In genomic region chr18:3219621-3220335, GRCh38 we compare ENCODE assay signal across 15 cellular contexts. TPM values are rescaled to one million over a fixed set of nuclear protein-coding genes. Genes with fewer than 3 reads are reported as not detected.
DNase-seq lines count a peak whose midpoint lies in the region; FAIRE-seq and TF ChIP-seq lines count a peak whose summit lies in the region.
"Had no signal": no experiment of that assay in that cellular context is flagged by ENCODE, and none has a peak within 500 bp of the region (broad histone marks: within the 10 kb centered on the region; RNA-seq: fewer than 3 reads in every experiment).

Gene MYOM1, minus strand, starts transcription at chr18:3219968. Its CDS starts 4,745 bp downstream, at chr18:3215223.

- no peak within 1 kb of the TSS for H2BK20ac ChIP-seq in H1 (ENCODE audit: low read length)

- H4K8ac ChIP-seq in H1 (ENCODE audit: extremely low read depth, insufficient read depth, low read length) = no peak within 1 kb of the TSS

- no peak within 1 kb of the TSS for H2BK5ac ChIP-seq in H1 (ENCODE audit: low read depth, low read length)

- H4K5ac ChIP-seq in H1 (ENCODE audit: insufficient read length, low read depth, low read length) = no peak within 1 kb of the TSS

- no peak for TF ChIP-seq EP300 in H1 (IDR thresholded peaks at IDR 0.05; ENCODE audit: borderline replicate concordance in 1 of 2, low read depth in 2 of 2, low read length in 2 of 2)

- H3K18ac ChIP-seq in H1 (ENCODE audit: extremely low read depth, low read length) = no peak within 1 kb of the TSS

- H3K4me3 ChIP-seq in HEK293 (ENCODE audit: low read depth, low read length) = no peak within 1 kb of the TSS
- no peak within 1 kb of the TSS for H3K4me3 ChIP-seq in H1 (ENCODE audit: extremely low read depth in 1 of 4, insufficient read depth in 2 of 4, low read depth in 3 of 4, low read length in 4 of 4)
- peak within 1 kb of the TSS; percentile 58 for H3K4me3 ChIP-seq in rectal smooth muscle tissue (ENCODE audit: low read length)
- H3K4me3 ChIP-seq: skin epidermis had no signal

- DNase-seq in H1 (ENCODE audit: low read depth in 1 of 2, low spot score in 2 of 2) (no peak), medulla oblongata (ENCODE audit: extremely low spot score) (peak; percentile 7), foreskin melanocyte (no peak), NCI-H1048 (lab: John Stamatoyannopoulos, UW) (no peak), iPS-NIHi11 (ENCODE audit: low spot score) (no peak), NK-92 (lab: John Stamatoyannopoulos, UW; ENCODE audit: unreplicated experiment) (no peak)
- DNase-seq: activated CD4-positive, alpha-beta T cell treated with anti-CD3 and anti-CD28 coated beads, Interleukin-2, amount 50 U/mL, for 1 hour; activated effector memory CD4-positive, alpha-beta T cell treated with anti-CD3 and anti-CD28 coated beads, Interleukin-2, amount 50 U/mL, for 16 hours; dermis blood vessel endothelial cell; foreskin fibroblast; left colon; NCI-H2081 had no signal

- no peaks in the 10 kb centered on the region for H3K36me3 ChIP-seq in HEK293 (ENCODE audit: control insufficient read depth in 2 of 2, insufficient read depth in 1 of 2, low read length in 2 of 2)
- no peaks in the 10 kb centered on the region for H3K36me3 ChIP-seq in H1 (ENCODE audit: control insufficient read depth in 2 of 4, insufficient read depth in 4 of 4, low read length in 3 of 4)
- no peaks in the 10 kb centered on the region for H3K36me3 ChIP-seq in rectal smooth muscle tissue (ENCODE audit: control insufficient read depth, insufficient read depth, low read length)

- no peak for TF ChIP-seq POLR2A in H1 (IDR thresholded peaks at IDR 0.05; ENCODE audit: control extremely low read depth in 1 of 2, low read depth in 2 of 2, low read length in 2 of 2)

- CTCF ChIA-PET in HEK293 (lab: Yijun Ruan, JAX) = interaction anchor here (0.6 to 1.6 kb wide), 3 partner anchors 91 to 1529 kb away, joined by 3 to 4 read pairs (median 3); no protein-coding TSS in a partner anchor
- CTCF ChIA-PET in H1 (lab: Charles Lee; ENCODE audit: partially characterized antibody) = interaction anchor here (0.8 to 1.6 kb wide), 5 partner anchors 26 to 272 kb away, joined by 3 to 7 read pairs (median 3); no protein-coding TSS in a partner anchor

- no peak for FAIRE-seq in H1 (lab: Jason Lieb, UNC)

- H4K91ac ChIP-seq in H1 (replicated peaks; ENCODE audit: insufficient read length, low read length) = no peak within 1 kb of the TSS

- H3K4ac ChIP-seq in H1 (replicated peaks; ENCODE audit: insufficient read length, low read depth, low read length) = no peak within 1 kb of the TSS

- H3K27me3 ChIP-seq in H1 (replicated peaks in 1 of 4; ENCODE audit: control insufficient read depth in 3 of 4, extremely low read depth in 1 of 4, insufficient read depth in 3 of 4, low read length in 3 of 4) (no peaks in the 10 kb centered on the region), rectal smooth muscle tissue (ENCODE audit: control insufficient read depth, insufficient read depth, low read length) (no peaks in the 10 kb centered on the region)

- H3K56ac ChIP-seq in H1 (replicated peaks; ENCODE audit: insufficient read length, low read depth, low read length) = no peak within 1 kb of the TSS

- H3K4me1 ChIP-seq in HEK293 (ENCODE audit: control insufficient read depth, insufficient read depth, low read length) (peaks cover 7% of the 10 kb centered on the region), H1 (replicated peaks in 1 of 4; ENCODE audit: control insufficient read depth in 3 of 4, insufficient read depth in 4 of 4, low read length in 3 of 4) (peaks cover 0 to 4% (median under 1%) of the 10 kb centered on the region in 4 experiments; a peak in 1 of 7 replicates), rectal smooth muscle tissue (ENCODE audit: control insufficient read depth, insufficient read depth, low read length) (peaks cover 7% of the 10 kb centered on the region)

- H4K20me1 ChIP-seq in H1 (replicated peaks in 1 of 2; ENCODE audit: control insufficient read depth in 1 of 2, insufficient read depth in 2 of 2, low read length in 2 of 2) = no peaks in the 10 kb centered on the region

- no peak within 1 kb of the TSS for H2BK120ac ChIP-seq in H1 (replicated peaks; ENCODE audit: low read depth, low read length)

- H2AFZ ChIP-seq in H1 (ENCODE audit: low read length) = peak within 1 kb of the TSS; percentile 4; the same call in 1 of the 2 replicates

- H3K79me2 ChIP-seq in H1 (ENCODE audit: control insufficient read depth in 1 of 2, insufficient read depth in 2 of 2, low read length in 2 of 2) = no peaks in the 10 kb centered on the region

- TF ChIP-seq RAD21 in H1 (IDR thresholded peaks at IDR 0.05 in 1 of 2, conservative IDR thresholded peaks at IDR 0.05 in 1 of 2; ENCODE audit: low read depth in 2 of 2, low read length in 2 of 2) = no peak

- no peak within 1 kb of the TSS for H3K4me2 ChIP-seq in H1 (ENCODE audit: insufficient read depth in 1 of 2, low read depth in 2 of 2, low read length in 2 of 2)

- H3K79me1 ChIP-seq in H1 (ENCODE audit: low read depth, low read length) = no peaks in the 10 kb centered on the region

- 92% methylated on average over 10 of the region's 10 CpGs; no CpG with 5 or more reads in 1 of the 2 experiments for WGBS in H1 (ENCODE audit: extremely low coverage in 1 of 2, insufficient coverage in 1 of 2, insufficient read length in 1 of 2, insufficient replicate concordance in 2 of 2, low coverage in 1 of 2, low lambda C conversion rate in 2 of 2, missing lambda C conversion rate in 1 of 2), 2 experiments

- no peak within 1 kb of the TSS for H2AK5ac ChIP-seq in H1 (ENCODE audit: low read depth, low read length)

- no peak within 1 kb of the TSS for H3K23ac ChIP-seq in H1 (ENCODE audit: insufficient read length)

- no peak within 1 kb of the TSS; the same call in 1 of the 2 replicates for H3K27ac ChIP-seq in HEK293 (ENCODE audit: extremely low read depth, low read depth, low read length)
- H3K27ac ChIP-seq in H1 (ENCODE audit: low read depth, low read length) = no peak within 1 kb of the TSS
- H3K27ac ChIP-seq in rectal smooth muscle tissue (ENCODE audit: low read depth, low read length) = peak within 1 kb of the TSS; percentile 81

- H3K14ac ChIP-seq in H1 (ENCODE audit: insufficient read length) = no peak within 1 kb of the TSS

- POLR2A ChIA-PET in HEK293 (lab: Yijun Ruan, JAX) = no interaction called here
- POLR2A ChIA-PET in H1 (lab: Charles Lee; ENCODE audit: partially characterized antibody) = interaction anchor here (0.8 to 1.3 kb wide), 2 partner anchors 10 to 27 kb away, joined by 3 to 5 read pairs; no protein-coding TSS in a partner anchor

- H2BK12ac ChIP-seq in H1 (ENCODE audit: low read depth, low read length) = no peak within 1 kb of the TSS

- H3K23me2 ChIP-seq in H1 (ENCODE audit: low read depth, low read length) = no peaks in the 10 kb centered on the region

- H2BK15ac ChIP-seq in H1 (ENCODE audit: low read length) = no peak within 1 kb of the TSS; the same call in 1 of the 2 replicates

- no peak for TF ChIP-seq CTCF in HEK293 (tag by site-specific recombination; IDR thresholded peaks at IDR 0.05)
- no peak for TF ChIP-seq CTCF in H1 (IDR thresholded peaks at IDR 0.05; ENCODE audit: control extremely low read depth in 1 of 3, insufficient read depth in 1 of 3, low read depth in 1 of 3, low read length in 3 of 3)

- no peaks in the 10 kb centered on the region for H3K9me3 ChIP-seq in HEK293 (ENCODE audit: control insufficient read depth, insufficient read depth, low read depth, low read length)
- no peaks in the 10 kb centered on the region; a peak in 1 of 4 replicates for H3K9me3 ChIP-seq in H1 (ENCODE audit: insufficient read depth in 2 of 2, low read depth in 1 of 2, low read length in 1 of 2)

- H3K9ac ChIP-seq in H1 (replicated peaks in 1 of 4; ENCODE audit: extremely low read depth in 1 of 4, low read depth in 3 of 4, low read length in 3 of 4) = no peak within 1 kb of the TSS
- no peak within 1 kb of the TSS for H3K9ac ChIP-seq in rectal smooth muscle tissue (ENCODE audit: low read length)

TF ChIP-seq in HEK293, 187 proteins besides CTCF, POLR2A, EP300 and RAD21:
- TF ChIP-seq ZNF341 (tag by site-specific recombination; IDR thresholded peaks at IDR 0.05; ENCODE audit: low read depth) = peak; percentile 45
- no peak for TF ChIP-seq FEZF1 (tag by site-specific recombination; IDR thresholded peaks at IDR 0.05)

TF ChIP-seq in H1, 55 proteins besides CTCF, POLR2A, EP300 and RAD21:
- TF ChIP-seq TAF1 (IDR thresholded peaks at IDR 0.05; ENCODE audit: low read depth, low read length) (no peak), ATF3 (IDR thresholded peaks at IDR 0.05; ENCODE audit: insufficient read depth, low read depth, low read length) (no peak)

RNA-seq across cellular contexts. Expression of gene MYOM1, which starts in this region (rescaled TPM):
- 0.32 and 0.78 TPM in 2 replicates for total RNA-seq in H1 (2021; fragmentation: NEBNext Ultra II Directional; extraction: Animal tissue kit (Norgen Biotek cat#: 25700))
- polyA plus RNA-seq in H1 (2011; rRNA removed) = 0.06 and 0.16 TPM in 2 replicates
- 0.21 TPM for polyA plus RNA-seq in H1 (2011; cell fraction: cytosol; rRNA removed)
- polyA plus RNA-seq in H1 (2011; cell fraction: nucleus; rRNA removed) = 0.20 TPM
- polyA plus RNA-seq in H1 (2012, experiment 1 of 2) = 0.23 to 0.49 TPM (median 0.34 TPM) in 4 replicates
- polyA plus RNA-seq in H1 (2012, experiment 2 of 2) = not detected
- 0.14 TPM for polyA plus RNA-seq in H1 (2013, experiment 1 of 2)
- polyA plus RNA-seq in H1 (2013, experiment 2 of 2) = 0.18 TPM
- 0.05 and 0.54 TPM in 2 replicates for polyA minus RNA-seq in H1 (2011; rRNA and poly(A)+ RNA removed)
- polyA minus RNA-seq in H1 (2011; cell fraction: cytosol; rRNA and poly(A)+ RNA removed) = not detected
- polyA minus RNA-seq in H1 (2011; cell fraction: nucleus; rRNA and poly(A)+ RNA removed) = 0.50 TPM
